In the genomic region with DNA sequence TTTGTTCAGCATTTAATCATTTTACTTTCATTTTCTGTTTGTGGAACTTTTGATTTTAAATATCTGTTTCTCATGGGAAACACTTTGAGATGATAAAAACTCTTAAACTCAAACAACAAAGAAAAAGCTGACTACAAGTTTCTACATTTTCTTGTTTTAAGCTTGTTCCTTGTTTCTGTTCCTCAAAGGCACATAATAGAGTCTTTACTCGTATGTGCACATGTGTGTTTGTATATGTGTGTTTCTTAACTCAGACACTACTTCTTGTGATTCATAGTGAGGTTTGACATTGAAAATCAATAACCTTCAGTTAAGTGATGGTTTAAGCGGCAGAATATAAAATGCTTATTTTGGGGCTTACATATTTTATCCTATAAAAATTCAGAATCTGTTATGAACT, we compare ENCODE assay signal across 13 cellular contexts.
"Had no signal": no experiment of that assay in that cellular context is flagged by ENCODE, and none has a peak within 500 bp of the region (broad histone marks: within the 10 kb centered on the region; RNA-seq: fewer than 3 reads in every experiment).

No MANE protein-coding gene starts in this region.

- H3K27ac ChIP-seq: dorsolateral prefrontal cortex, esophagus muscularis mucosa, heart right ventricle had no signal

- H3K27me3 ChIP-seq: dorsolateral prefrontal cortex, esophagus muscularis mucosa, heart right ventricle had no signal

- H3K9me3 ChIP-seq: esophagus muscularis mucosa had no signal

- FAIRE-seq: bronchial epithelial cell, keratinocyte had no signal

- DNase-seq: amygdala; dorsolateral prefrontal cortex; heart right ventricle; left ventricle myocardium superior; mesendoderm; stimulated activated CD4-positive, alpha-beta T cell treated with anti-CD3 and anti-CD28 coated beads, Interleukin-2, amount 100 ng/mL, for 24 hours; stimulated activated naive B cell treated with anti-CD40 and anti-IgM and Interleukin-4, amounts not matched to agents 10 μg/mL and 1 μg/mL and 100 μg/mL, for 72 hours; trophoblast cell had no signal

- H3K36me3 ChIP-seq: esophagus muscularis mucosa, heart right ventricle had no signal

- H3K4me3 ChIP-seq: esophagus muscularis mucosa, heart right ventricle had no signal

- ATAC-seq: activated CD4-positive, CD25-positive, alpha-beta regulatory T cell treated with anti-CD3 and anti-CD28 coated beads, Interleukin-2, amount 50 U/mL, for 24 hours; heart right ventricle; left ventricle myocardium superior; sciatic nerve; stimulated activated naive B cell treated with anti-CD40 and anti-IgM and Interleukin-4, amounts not matched to agents 10 μg/mL and 1 μg/mL and 100 μg/mL, for 72 hours had no signal

- H3K4me1 ChIP-seq: esophagus muscularis mucosa, heart right ventricle had no signal
